In genomic region chr10:75235375-75236177, GRCh38 we compare ENCODE assay signal across 8 cellular contexts. TPM values are rescaled to one million over a fixed set of nuclear protein-coding genes. Genes with fewer than 3 reads are reported as not detected.
A peak's percentile ranks its signal among the peaks of the same experiment; 100 is the strongest.
DNase-seq lines count a peak whose midpoint lies in the region; ATAC-seq, FAIRE-seq and TF ChIP-seq lines count a peak whose summit lies in the region.

Gene COMTD1 (minus strand): TSS chr10:75235957. CDS start chr10:75235928, 29 bp downstream.

- H3K9ac ChIP-seq in NT2/D1 (ENCODE audit: insufficient read length, low read depth): peak within 1 kb of the TSS; percentile 86

- H3K36me3 ChIP-seq in NT2/D1 (ENCODE audit: insufficient read depth, insufficient read length, low read length): peaks cover 27% of the 10 kb centered on the region

- no peak for FAIRE-seq in HTR-8/SVneo (lab: Jason Lieb, UNC)

- H3K4me1 ChIP-seq in NT2/D1 (ENCODE audit: insufficient read depth, insufficient read length): peaks cover 6% of the 10 kb centered on the region

- DNase-seq in D341Med (ENCODE audit: low spot score) (peak; percentile 91), HTR-8/SVneo (ENCODE audit: insufficient read length, low spot score) (peak; percentile 92), NT2/D1 (ENCODE audit: low read depth, low spot score) (peak; percentile 81), endothelial cell (ENCODE audit: low spot score) (peak; percentile 98), midbrain (lab: John Stamatoyannopoulos, UW) (peak; percentile 85)
- DNase-seq in activated CD8-positive, alpha-beta memory T cell treated with anti-CD3 and anti-CD28 coated beads, Interleukin-2, amount 50 U/mL, for 4 hours: peak; percentile 93
- peak; percentile 93 to 94 for DNase-seq in stimulated activated CD8-positive, alpha-beta memory T cell treated with anti-CD3 and anti-CD28 coated beads, Interleukin-15, amount 100 ng/mL, for 48 hours (ENCODE audit: low read depth in 2 of 2)

- peaks cover 17% of the 10 kb centered on the region for H3K36me3 Mint-ChIP-seq in endothelial cell (ENCODE audit: low read depth, unreplicated experiment)

- H3K4me1 Mint-ChIP-seq in endothelial cell (ENCODE audit: unreplicated experiment): peaks cover 7% of the 10 kb centered on the region

- no peaks in the 10 kb centered on the region for H3K27me3 ChIP-seq in NT2/D1 (ENCODE audit: insufficient read depth, insufficient read length)

- H3K9me3 ChIP-seq in NT2/D1 (ENCODE audit: insufficient read depth, low read length): no peaks in the 10 kb centered on the region

- peak; percentile 100 for TF ChIP-seq CTCF in endothelial cell (IDR thresholded peaks at IDR 0.05; ENCODE audit: unreplicated experiment)

- no peaks in the 10 kb centered on the region for H3K9me3 Mint-ChIP-seq in endothelial cell (ENCODE audit: unreplicated experiment)

- peak within 1 kb of the TSS; percentile 68 for H3K4me3 ChIP-seq in NT2/D1 (ENCODE audit: insufficient read length, low read depth)

- H3K4me3 Mint-ChIP-seq in endothelial cell (ENCODE audit: unreplicated experiment): peak within 1 kb of the TSS; percentile 75

- peaks cover 13% of the 10 kb centered on the region for H3K27me3 Mint-ChIP-seq in endothelial cell (ENCODE audit: unreplicated experiment)

- H3K27ac Mint-ChIP-seq in endothelial cell (ENCODE audit: unreplicated experiment): no peak within 1 kb of the TSS

- peak; percentile 68 for ATAC-seq in GM21381 (IDR thresholded peaks at IDR 0.05; ENCODE audit: unreplicated experiment)

RNA-seq across cellular contexts. Expression of gene COMTD1, which starts in this region (rescaled TPM):
- 8.9 TPM for total RNA-seq in endothelial cell (ENCODE audit: unreplicated experiment)

Comparison
In these comparisons a context has a peak if more than half of its experiments do, and no peak if none do; other contexts are left out.
1. Peak in every context shown above with its lines: DNase-seq, ATAC-seq and H3K4me3 ChIP-seq.